ENCODE assay signal across 1 cellular context in genomic region chr12:12715128-12715458, GRCh38.
TF ChIP-seq lines count a peak whose summit lies in the region.

No MANE protein-coding gene starts in this region.

TF ChIP-seq in IMR-90, 13 proteins besides CTCF, POLR2A, EP300 and RAD21 (continued from another document):
- TF ChIP-seq NFE2L2 (IDR thresholded peaks at IDR 0.05; ENCODE audit: low read depth, low read length): no peak
- TF ChIP-seq ELK1 (IDR thresholded peaks at IDR 0.05; ENCODE audit: borderline replicate concordance, low read depth, low read length): no peak
- no peak for TF ChIP-seq RFX5 (IDR thresholded peaks at IDR 0.05; ENCODE audit: low read depth, low read length)
- TF ChIP-seq MAZ (IDR thresholded peaks at IDR 0.05; ENCODE audit: borderline replicate concordance, low read depth, low read length): no peak
- no peak for TF ChIP-seq BHLHE40 (IDR thresholded peaks at IDR 0.05; ENCODE audit: low read depth, low read length)
